Comparison of ENCODE assay signal across 16 cellular contexts in the genomic region with DNA sequence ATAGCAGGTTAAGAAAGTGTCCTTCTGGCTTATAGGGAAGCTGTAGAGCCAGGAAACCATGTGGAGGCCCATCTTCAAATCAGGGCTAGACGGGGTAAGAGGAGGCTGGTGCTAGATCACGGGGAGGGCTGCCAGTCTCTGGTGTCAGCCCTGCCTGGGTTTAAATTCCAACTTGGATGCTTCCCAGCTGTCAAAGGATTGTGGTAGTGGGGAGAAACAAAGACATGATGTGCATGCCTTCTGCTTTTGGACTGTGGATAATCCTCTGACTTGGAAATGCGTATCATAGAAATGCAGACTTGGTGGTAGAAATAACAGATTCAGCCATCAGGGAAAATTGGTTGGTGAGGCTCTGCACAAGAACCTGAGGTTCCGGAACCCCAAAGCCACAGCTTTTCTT.
DNase-seq lines count a peak whose midpoint lies in the region; ATAC-seq and TF ChIP-seq lines count a peak whose summit lies in the region.
"Had no signal": no experiment of that assay in that cellular context is flagged by ENCODE, and none has a peak within 500 bp of the region (broad histone marks: within the 10 kb centered on the region; RNA-seq: fewer than 3 reads in every experiment).

No MANE protein-coding gene starts in this region.

- no peaks in the 10 kb centered on the region for H3K4me1 ChIP-seq in BE2C
- H3K4me1 ChIP-seq: HAP-1 had no signal

- no peak overlapping the region for H3K4me3 ChIP-seq in BE2C (ENCODE audit: low read depth, low read length)
- H3K4me3 ChIP-seq: HAP-1 had no signal

- H3K27ac Mint-ChIP-seq in stimulated activated naive CD8-positive, alpha-beta T cell treated with anti-CD3 and anti-CD28 coated beads, Interleukin-15, amount 100 ng/mL, for 72 hours: no peak overlapping the region
- H3K27ac Mint-ChIP-seq in neural crest cell (ENCODE audit: unreplicated experiment): peak overlapping the region; percentile 84
- H3K27ac Mint-ChIP-seq: CD4-positive, alpha-beta T cell had no signal

- no peaks in the 10 kb centered on the region for H3K27me3 Mint-ChIP-seq in stimulated activated naive CD8-positive, alpha-beta T cell treated with anti-CD3 and anti-CD28 coated beads, Interleukin-15, amount 100 ng/mL, for 72 hours
- H3K27me3 Mint-ChIP-seq in neural crest cell (ENCODE audit: low read depth): no peaks in the 10 kb centered on the region

- H3K4me1 Mint-ChIP-seq in stimulated activated naive CD8-positive, alpha-beta T cell treated with anti-CD3 and anti-CD28 coated beads, Interleukin-15, amount 100 ng/mL, for 72 hours: no peaks in the 10 kb centered on the region
- no peaks in the 10 kb centered on the region for H3K4me1 Mint-ChIP-seq in neural crest cell

- H3K9me3 ChIP-seq in BE2C: no peaks in the 10 kb centered on the region
- H3K9me3 ChIP-seq: HAP-1 had no signal

- no peaks in the 10 kb centered on the region for H3K36me3 ChIP-seq in BE2C
- H3K36me3 ChIP-seq: HAP-1 had no signal

- H3K36me3 Mint-ChIP-seq in neural crest cell (ENCODE audit: low read depth): no peaks in the 10 kb centered on the region

- TF ChIP-seq CTCF in neural crest cell (conservative IDR thresholded peaks at IDR 0.05): no peak
- no peak for TF ChIP-seq CTCF in BE2C (IDR thresholded peaks at IDR 0.05; ENCODE audit: low read depth, low read length)

- no peaks in the 10 kb centered on the region for H3K9me3 Mint-ChIP-seq in stimulated activated naive CD8-positive, alpha-beta T cell treated with anti-CD3 and anti-CD28 coated beads, Interleukin-15, amount 100 ng/mL, for 72 hours
- H3K9me3 Mint-ChIP-seq in neural crest cell: no peaks in the 10 kb centered on the region
- H3K9me3 Mint-ChIP-seq: CD4-positive, alpha-beta T cell had no signal

- ATAC-seq in stimulated activated naive CD8-positive, alpha-beta T cell treated with anti-CD3 and anti-CD28 coated beads, Interleukin-15, amount 100 ng/mL, for 72 hours: peak; percentile 49
- ATAC-seq in stimulated activated naive CD8-positive, alpha-beta T cell treated with anti-CD3 and anti-CD28 coated beads, Interleukin-15, Interleukin-2, amounts not matched to agents 100 U/mL and 50 U/mL, for 24 hours: no peak
- ATAC-seq: HepG2 had no signal

- no peak for DNase-seq in stimulated activated naive CD8-positive, alpha-beta T cell treated with anti-CD3 and anti-CD28 coated beads, Interleukin-15, amount 100 ng/mL, for 72 hours
- no peak for DNase-seq in stimulated activated naive CD8-positive, alpha-beta T cell treated with anti-CD3 and anti-CD28 coated beads, Interleukin-15, Interleukin-2, amounts not matched to agents 100 U/mL and 50 U/mL, for 24 hours
- DNase-seq in cerebellar cortex (ENCODE audit: low spot score): peak; percentile 24
- no peak for DNase-seq in neural crest cell (ENCODE audit: low read depth, low spot score)
- DNase-seq in BE2C: no peak
- DNase-seq in SKM-1 treated with dmso at 0.1 percent for 144 hours (lab: John Stamatoyannopoulos, UW; ENCODE audit: unreplicated experiment): no peak
- no peak for DNase-seq in stimulated activated naive CD4-positive, alpha-beta T cell (lab: John Stamatoyannopoulos, UW)
- DNase-seq: ACHN; Calu3; CD4-positive, alpha-beta T cell; DMS153; DMS79 treated with DMSO at 0.1 percent for 48 hours; EL; GDM1 had no signal

- H3K4me3 Mint-ChIP-seq in stimulated activated naive CD8-positive, alpha-beta T cell treated with anti-CD3 and anti-CD28 coated beads, Interleukin-15, amount 100 ng/mL, for 72 hours: no peak overlapping the region
- no peak overlapping the region for H3K4me3 Mint-ChIP-seq in neural crest cell
- H3K4me3 Mint-ChIP-seq: CD4-positive, alpha-beta T cell had no signal

- H3K27me3 ChIP-seq in BE2C: no peaks in the 10 kb centered on the region
